ENCODE assay signal across 17 cellular contexts in the genomic region with DNA sequence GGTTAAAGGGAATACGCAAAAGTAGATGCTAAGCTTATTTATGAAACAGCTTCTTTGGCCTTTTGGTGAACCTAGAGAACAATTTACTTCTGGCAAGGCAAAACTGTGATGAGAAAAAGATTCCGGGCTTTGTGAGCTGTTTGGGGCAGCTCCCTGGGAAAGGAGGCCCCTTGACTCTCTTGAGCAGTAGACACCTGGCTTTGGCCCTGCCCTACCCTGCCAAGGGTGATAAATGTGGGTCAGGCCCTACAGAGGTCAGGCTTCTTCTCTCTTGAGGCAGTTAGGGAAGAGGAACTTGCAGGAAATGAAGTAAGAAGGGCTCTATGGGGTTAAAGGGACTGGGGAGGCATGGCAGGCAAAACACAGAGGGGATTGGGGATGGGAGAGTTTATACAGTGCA.
DNase-seq lines count a peak whose midpoint lies in the region; ATAC-seq lines count a peak whose summit lies in the region.
"Had no signal": no experiment of that assay in that cellular context is flagged by ENCODE, and none has a peak within 500 bp of the region (broad histone marks: within the 10 kb centered on the region; RNA-seq: fewer than 3 reads in every experiment).

No MANE protein-coding gene starts in this region.

- CTCF ChIA-PET in naive thymus-derived CD4-positive, alpha-beta T cell (lab: Charles Lee) = interaction anchor here (1.2 to 2.3 kb wide), 2 partner anchors 11 to 23 kb away, joined by 8 read pairs; no protein-coding TSS in a partner anchor

- no peaks in the 10 kb centered on the region for H3K27me3 ChIP-seq in naive thymus-derived CD4-positive, alpha-beta T cell (ENCODE audit: control insufficient read depth in 2 of 2, insufficient read depth in 2 of 2, low read length in 2 of 2)
- H3K27me3 ChIP-seq: brain microvascular endothelial cell, SJSA1, upper lobe of left lung had no signal

- in situ Hi-C loops in KBM-7 (cut with MboI; ENCODE audit: low pct_unique_long_range_greater_than_20kb, low sequenced_read_pairs) = no loop called here

- H3K4me1 ChIP-seq in naive thymus-derived CD4-positive, alpha-beta T cell (ENCODE audit: control insufficient read depth in 2 of 2, insufficient read depth in 2 of 2, low read length in 2 of 2) = peaks cover 18 to 42% of the 10 kb centered on the region in 2 donors
- H3K4me1 ChIP-seq: SJSA1 had no signal

- peaks cover 7% of the 10 kb centered on the region for H3K9me3 Mint-ChIP-seq in activated T-helper 1 cell treated with anti-CD3 and anti-CD28 coated beads, Interleukin-12 subunit alpha, Interleukin-12 subunit beta, Interleukin-2, Interleukin-4 antibody, amounts not matched to agents 30 ng/mL and 10 ng/mL and 1 ng/mL, durations not matched to agents 14 hours and 24 hours and 36 hours
- H3K9me3 Mint-ChIP-seq in naive thymus-derived CD4-positive, alpha-beta T cell = peaks cover 0 to 12% (median under 1%) of the 10 kb centered on the region in 11 donors

- peaks cover 74% of the 10 kb centered on the region for H3K4me1 Mint-ChIP-seq in activated T-helper 1 cell treated with anti-CD3 and anti-CD28 coated beads, Interleukin-12 subunit alpha, Interleukin-12 subunit beta, Interleukin-2, Interleukin-4 antibody, amounts not matched to agents 30 ng/mL and 10 ng/mL and 1 ng/mL, durations not matched to agents 14 hours and 24 hours and 36 hours (ENCODE audit: low read depth)
- peaks cover 23 to 84% (median 73%) of the 10 kb centered on the region in 7 donors for H3K4me1 Mint-ChIP-seq in naive thymus-derived CD4-positive, alpha-beta T cell

- peak overlapping the region; percentile 84 for H3K27ac ChIP-seq in naive thymus-derived CD4-positive, alpha-beta T cell (ENCODE audit: low read depth, low read length)
- H3K27ac ChIP-seq: brain microvascular endothelial cell, SJSA1 had no signal

- H3K36me3 Mint-ChIP-seq in activated T-helper 1 cell treated with anti-CD3 and anti-CD28 coated beads, Interleukin-12 subunit alpha, Interleukin-12 subunit beta, Interleukin-2, Interleukin-4 antibody, amounts not matched to agents 30 ng/mL and 10 ng/mL and 1 ng/mL, durations not matched to agents 14 hours and 24 hours and 36 hours (ENCODE audit: low read depth) = peaks cover 54% of the 10 kb centered on the region
- H3K36me3 Mint-ChIP-seq in naive thymus-derived CD4-positive, alpha-beta T cell = peaks cover 0 to 31% (median 3%) of the 10 kb centered on the region in 5 donors
- H3K36me3 Mint-ChIP-seq: memory B cell, WTC11 had no signal

- DNase-seq in NCI-H510A treated with DMSO at 0.1 percent for 48 hours (lab: John Stamatoyannopoulos, UW) (peak; percentile 14), NCI-H510A (lab: John Stamatoyannopoulos, UW) (no peak), KBM-7 (peak; percentile 32)
- no peak for DNase-seq in activated T-helper 1 cell treated with anti-CD3 and anti-CD28 coated beads, Interleukin-12 subunit alpha, Interleukin-12 subunit beta, Interleukin-2, Interleukin-4 antibody, amounts not matched to agents 30 ng/mL and 10 ng/mL and 1 ng/mL, durations not matched to agents 14 hours and 24 hours and 36 hours (ENCODE audit: low spot score)
- DNase-seq in naive thymus-derived CD4-positive, alpha-beta T cell = no peak
- no peak for DNase-seq in stimulated activated CD4-positive, alpha-beta T cell treated with anti-CD3 and anti-CD28 coated beads, Interleukin-2, amount 100 ng/mL, for 24 hours
- DNase-seq in stimulated activated CD4-positive, alpha-beta T cell treated with anti-CD3 and anti-CD28 coated beads, Interleukin-2, amount 100 ng/mL, for 48 hours = no peak
- DNase-seq: 8988T; brain microvascular endothelial cell; NCI-H1436; NCI-H446; stimulated activated CD4-positive, alpha-beta T cell treated with anti-CD3 and anti-CD28 coated beads, Interleukin-4, amount 100 ng/mL, for 24 hours; upper lobe of left lung had no signal

- H3K27ac Mint-ChIP-seq in activated T-helper 1 cell treated with anti-CD3 and anti-CD28 coated beads, Interleukin-12 subunit alpha, Interleukin-12 subunit beta, Interleukin-2, Interleukin-4 antibody, amounts not matched to agents 30 ng/mL and 10 ng/mL and 1 ng/mL, durations not matched to agents 14 hours and 24 hours and 36 hours = peak overlapping the region; percentile 100
- H3K27ac Mint-ChIP-seq in naive thymus-derived CD4-positive, alpha-beta T cell = peak overlapping the region; percentile 95 to 100 (median 99)
- H3K27ac Mint-ChIP-seq: memory B cell, WTC11 had no signal

- H3K36me3 ChIP-seq in naive thymus-derived CD4-positive, alpha-beta T cell (ENCODE audit: control insufficient read depth in 2 of 3, insufficient read depth in 3 of 3, low read length in 3 of 3) = no peaks in the 10 kb centered on the region
- H3K36me3 ChIP-seq: brain microvascular endothelial cell, SJSA1, upper lobe of left lung had no signal

- H3K9me3 ChIP-seq in naive thymus-derived CD4-positive, alpha-beta T cell (ENCODE audit: control insufficient read depth in 2 of 3, low read length in 3 of 3) = no peaks in the 10 kb centered on the region
- H3K9me3 ChIP-seq: SJSA1, upper lobe of left lung had no signal

- H3K27me3 Mint-ChIP-seq in activated T-helper 1 cell treated with anti-CD3 and anti-CD28 coated beads, Interleukin-12 subunit alpha, Interleukin-12 subunit beta, Interleukin-2, Interleukin-4 antibody, amounts not matched to agents 30 ng/mL and 10 ng/mL and 1 ng/mL, durations not matched to agents 14 hours and 24 hours and 36 hours (ENCODE audit: insufficient read depth) = no peaks in the 10 kb centered on the region
- H3K27me3 Mint-ChIP-seq in naive thymus-derived CD4-positive, alpha-beta T cell = no peaks in the 10 kb centered on the region

- intact Hi-C loops in activated T-helper 1 cell treated with anti-CD3 and anti-CD28 coated beads, Interleukin-12 subunit alpha, Interleukin-12 subunit beta, Interleukin-2, Interleukin-4 antibody, amounts not matched to agents 30 ng/mL and 10 ng/mL and 1 ng/mL, durations not matched to agents 14 hours and 24 hours and 36 hours (cut with micrococcal nuclease) = no loop called here
- intact Hi-C loops in naive thymus-derived CD4-positive, alpha-beta T cell (cut with micrococcal nuclease) = loop anchor here in 1 of 2 donors (2.0 to 5.0 kb wide), 2 partner anchors 16 to 41 kb away; no protein-coding TSS in a partner anchor

- peak overlapping the region; percentile 35 for H3K4me3 Mint-ChIP-seq in activated T-helper 1 cell treated with anti-CD3 and anti-CD28 coated beads, Interleukin-12 subunit alpha, Interleukin-12 subunit beta, Interleukin-2, Interleukin-4 antibody, amounts not matched to agents 30 ng/mL and 10 ng/mL and 1 ng/mL, durations not matched to agents 14 hours and 24 hours and 36 hours
- H3K4me3 Mint-ChIP-seq in naive thymus-derived CD4-positive, alpha-beta T cell = peak overlapping the region; percentile 10 to 91 (median 67)
- H3K4me3 Mint-ChIP-seq: memory B cell, WTC11 had no signal

- no peak overlapping the region for H3K4me3 ChIP-seq in naive thymus-derived CD4-positive, alpha-beta T cell (ENCODE audit: low read length)
- H3K4me3 ChIP-seq: SJSA1, upper lobe of left lung had no signal

- POLR2A ChIA-PET in naive thymus-derived CD4-positive, alpha-beta T cell (lab: Charles Lee) = interaction anchor here (1.2 to 2.2 kb wide), 4 partner anchors 11 to 49 kb away, joined by 3 to 10 read pairs (median 4); no protein-coding TSS in a partner anchor

- no peak for ATAC-seq in naive thymus-derived CD4-positive, alpha-beta T cell
- ATAC-seq in HG02642 (IDR thresholded peaks at IDR 0.05; ENCODE audit: poor library complexity, unreplicated experiment) = no peak
- ATAC-seq: WTC11 had no signal

Comparison
In these comparisons a context has a peak if more than half of its experiments do, and no peak if none do; other contexts are left out.
1. DNase-seq: peak in NCI-H510A treated with DMSO at 0.1 percent for 48 hours (single experiment) and KBM-7 (single experiment); none in NCI-H510A (single experiment), activated T-helper 1 cell treated with anti-CD3 and anti-CD28 coated beads, Interleukin-12 subunit alpha, Interleukin-12 subunit beta, Interleukin-2, Interleukin-4 antibody, amounts not matched to agents 30 ng/mL and 10 ng/mL and 1 ng/mL, durations not matched to agents 14 hours and 24 hours and 36 hours (single experiment), naive thymus-derived CD4-positive, alpha-beta T cell (0 of 9), stimulated activated CD4-positive, alpha-beta T cell treated with anti-CD3 and anti-CD28 coated beads, Interleukin-2, amount 100 ng/mL, for 24 hours (0 of 2) and stimulated activated CD4-positive, alpha-beta T cell treated with anti-CD3 and anti-CD28 coated beads, Interleukin-2, amount 100 ng/mL, for 48 hours (0 of 2).